ENCODE assay signal across 1 cellular context in genomic region chr11:809287-810039, GRCh38.
TF ChIP-seq lines count a peak whose summit lies in the region.

TSS of gene RPLP2 (plus strand) at chr11:809967. CDS start at chr11:810235, 268 bp downstream.

TF ChIP-seq in HEK293, 187 proteins besides CTCF, POLR2A, EP300 and RAD21 (continued from another document):
- TF ChIP-seq ZBTB11 (tag by site-specific recombination; conservative IDR thresholded peaks at IDR 0.05; ENCODE audit: low read depth) (peak; percentile 95), MZF1 (tag by site-specific recombination; IDR thresholded peaks at IDR 0.05; ENCODE audit: borderline replicate concordance) (no peak), ZNF76 (tag by site-specific recombination; IDR thresholded peaks at IDR 0.05; ENCODE audit: borderline replicate concordance, low read depth) (peak; percentile 99), ZBTB7A (tag by site-specific recombination; IDR thresholded peaks at IDR 0.05; ENCODE audit: low read depth) (0 out of 2 replicates have a peak, but pooled peaks have one; percentile 30), ZNF394 (tag by site-specific recombination; IDR thresholded peaks at IDR 0.05; ENCODE audit: borderline replicate concordance) (peak; percentile 44; the same call in 1 of the 2 replicates), ZNF600 (tag by site-specific recombination; IDR thresholded peaks at IDR 0.05) (no peak), ZNF280D (tag by site-specific recombination; IDR thresholded peaks at IDR 0.05) (no peak), ZNF48 (tag by site-specific recombination; IDR thresholded peaks at IDR 0.05) (no peak), HIC1 (tag by site-specific recombination; IDR thresholded peaks at IDR 0.05) (peak; percentile 77; the same call in 1 of the 2 replicates), ZNF391 (tag by site-specific recombination; IDR thresholded peaks at IDR 0.05; ENCODE audit: borderline replicate concordance, low read depth) (no peak), HOXC10 (CRISPR knock-in tag; IDR thresholded peaks at IDR 0.05) (no peak), ZSCAN5A (tag by site-specific recombination; IDR thresholded peaks at IDR 0.05) (no peak; the same call in 1 of the 2 replicates), ZNF423 (tag by site-specific recombination; IDR thresholded peaks at IDR 0.05) (no peak), ZBTB48 (tag by site-specific recombination; IDR thresholded peaks at IDR 0.05) (0 out of 2 replicates have a peak, but pooled peaks have one; percentile 45), ZNF837 (tag by site-specific recombination; IDR thresholded peaks at IDR 0.05) (no peak), ZNF677 (tag by site-specific recombination; IDR thresholded peaks at IDR 0.05) (no peak), ZNF501 (tag by site-specific recombination; IDR thresholded peaks at IDR 0.05) (peak; percentile 89), ZNF350 (tag by site-specific recombination; IDR thresholded peaks at IDR 0.05) (no peak), ZNF843 (tag by site-specific recombination; IDR thresholded peaks at IDR 0.05) (peak; percentile 34; the same call in 1 of the 2 replicates), IKZF3 (tag by site-specific recombination; IDR thresholded peaks at IDR 0.05) (no peak), ZNF433 (tag by site-specific recombination; IDR thresholded peaks at IDR 0.05; ENCODE audit: low read depth) (no peak), ZNF202 (tag by site-specific recombination; IDR thresholded peaks at IDR 0.05; ENCODE audit: borderline replicate concordance) (no peak), ZNF785 (tag by site-specific recombination; IDR thresholded peaks at IDR 0.05) (no peak), GLI4 (tag by site-specific recombination; IDR thresholded peaks at IDR 0.05) (no peak), ZNF585B (tag by site-specific recombination; IDR thresholded peaks at IDR 0.05) (no peak), ZNF138 (tag by site-specific recombination; IDR thresholded peaks at IDR 0.05; ENCODE audit: borderline replicate concordance) (no peak), ZNF624 (tag by site-specific recombination; IDR thresholded peaks at IDR 0.05) (no peak), ZNF629 (tag by site-specific recombination; IDR thresholded peaks at IDR 0.05) (peak; percentile 95), ZNF266 (tag by site-specific recombination; IDR thresholded peaks at IDR 0.05; ENCODE audit: low read depth) (no peak), ZNF610 (tag by site-specific recombination; IDR thresholded peaks at IDR 0.05; ENCODE audit: borderline replicate concordance) (peak; percentile 56; the same call in 1 of the 2 replicates), ZBTB10 (tag by site-specific recombination; IDR thresholded peaks at IDR 0.05) (peak; percentile 71; the same call in 1 of the 2 replicates), ZFP3 (tag by site-specific recombination; IDR thresholded peaks at IDR 0.05; ENCODE audit: low read depth) (no peak), ZNF335 (tag by site-specific recombination; conservative IDR thresholded peaks at IDR 0.05) (peak; percentile 98), ZNF19 (tag by site-specific recombination; IDR thresholded peaks at IDR 0.05; ENCODE audit: low read depth) (no peak)
